Comparison of ENCODE assay signal across 9 cellular contexts in the genomic region with DNA sequence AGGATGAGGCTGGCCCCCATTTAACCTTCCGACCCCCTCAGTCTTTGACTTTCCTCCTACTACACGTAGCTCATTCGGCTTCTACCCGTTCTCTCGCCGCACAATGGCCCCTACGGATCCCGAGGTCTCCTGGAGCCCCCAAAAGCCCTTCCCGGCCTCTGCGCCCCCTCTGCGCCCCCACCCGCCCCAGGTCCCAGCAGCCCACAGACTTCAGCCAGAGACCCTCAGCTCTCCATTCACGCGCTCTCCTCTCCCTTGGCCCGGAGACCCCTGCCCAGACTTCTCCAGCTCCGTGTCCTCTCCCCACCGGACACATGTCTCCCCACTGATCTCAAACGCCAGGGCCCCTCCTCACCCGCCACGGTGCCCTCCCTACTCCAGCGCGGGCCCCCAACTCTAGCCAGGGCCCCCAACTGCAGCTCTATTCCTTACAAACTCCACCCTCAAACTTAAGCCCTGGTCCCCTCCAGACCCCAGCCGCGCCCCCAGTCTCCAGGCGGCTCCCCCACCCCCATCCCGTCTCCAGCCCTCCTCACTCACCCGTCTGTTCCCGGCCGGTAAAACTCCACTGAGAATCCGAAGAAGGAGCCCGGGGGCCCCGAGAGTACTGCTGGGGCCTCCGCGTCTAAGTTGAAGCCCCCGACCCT. TPM values are rescaled to one million over a fixed set of nuclear protein-coding genes. Genes with fewer than 3 reads are reported as not detected.
DNase-seq lines count a peak whose midpoint lies in the region; ATAC-seq and TF ChIP-seq lines count a peak whose summit lies in the region.
"Had no signal": no experiment of that assay in that cellular context is flagged by ENCODE, and none has a peak within 500 bp of the region (broad histone marks: within the 10 kb centered on the region; RNA-seq: fewer than 3 reads in every experiment).

No MANE protein-coding gene starts in this region.

- H3K27ac ChIP-seq in caudate nucleus (ENCODE audit: low read depth, low read length) (peak overlapping the region; percentile 3), upper lobe of left lung (peak overlapping the region; percentile 85 to 95 (median 92))

- ATAC-seq in upper lobe of left lung (ENCODE audit: low FRiP score in 2 of 2) (peak in 1 of 2 donors; percentile 2), HG03442 (IDR thresholded peaks at IDR 0.05; ENCODE audit: unreplicated experiment) (no peak)

- 1 to 3% methylated on average over 29 to 33 of the region's 35 CpGs for WGBS in upper lobe of left lung, 2 donors

- H3K9me3 Mint-ChIP-seq in activated T-cell treated with anti-CD3 and anti-CD28 coated beads, Interleukin-2, amount 50 U/mL, for 24 hours: no peaks in the 10 kb centered on the region

- H3K36me3 Mint-ChIP-seq in activated T-cell treated with anti-CD3 and anti-CD28 coated beads, Interleukin-2, amount 50 U/mL, for 24 hours (ENCODE audit: low read depth): peaks cover 10% of the 10 kb centered on the region

- DNase-seq in activated T-cell treated with anti-CD3 and anti-CD28 coated beads, Interleukin-2, amount 50 U/mL, for 24 hours: no peak
- DNase-seq in activated T-cell treated with anti-CD3 and anti-CD28 coated beads, Interleukin-2, amount 50 U/mL, for 48 hours: no peak
- DNase-seq in caudate nucleus (lab: John Stamatoyannopoulos, UW) (no peak), mesenteric fat pad (ENCODE audit: low spot score) (peak; percentile 62), upper lobe of left lung (no peak), iPS-NIHi7 (ENCODE audit: extremely low spot score) (no peak)
- no peak for DNase-seq in stimulated activated CD4-positive, alpha-beta T cell treated with anti-CD3 and anti-CD28 coated beads, Interleukin-2, amount 100 ng/mL, for 48 hours

- no peaks in the 10 kb centered on the region for H3K27me3 ChIP-seq in upper lobe of left lung

- peak overlapping the region; percentile 60 to 88 (median 82) for H3K4me3 ChIP-seq in upper lobe of left lung

- peaks cover 50 to 71% (median 58%) of the 10 kb centered on the region in 4 donors for H3K4me1 ChIP-seq in upper lobe of left lung

- peak overlapping the region; percentile 97 for H3K27ac Mint-ChIP-seq in activated T-cell treated with anti-CD3 and anti-CD28 coated beads, Interleukin-2, amount 50 U/mL, for 24 hours

- no peak for TF ChIP-seq EP300 in upper lobe of left lung (IDR thresholded peaks at IDR 0.05)

- no peaks in the 10 kb centered on the region for H3K36me3 ChIP-seq in upper lobe of left lung

- no peaks in the 10 kb centered on the region for H3K27me3 Mint-ChIP-seq in activated T-cell treated with anti-CD3 and anti-CD28 coated beads, Interleukin-2, amount 50 U/mL, for 24 hours

- peak overlapping the region; percentile 92 for H3K4me3 Mint-ChIP-seq in activated T-cell treated with anti-CD3 and anti-CD28 coated beads, Interleukin-2, amount 50 U/mL, for 24 hours

- no peak for TF ChIP-seq POLR2A in upper lobe of left lung (IDR thresholded peaks at IDR 0.05)

- peaks cover 61% of the 10 kb centered on the region for H3K4me1 Mint-ChIP-seq in activated T-cell treated with anti-CD3 and anti-CD28 coated beads, Interleukin-2, amount 50 U/mL, for 24 hours (ENCODE audit: low read depth)

- no peak for TF ChIP-seq CTCF in upper lobe of left lung (IDR thresholded peaks at IDR 0.05)

- H3K9me3 ChIP-seq in upper lobe of left lung: no peaks in the 10 kb centered on the region

RNA-seq across cellular contexts. Expression of gene ITGA5, which starts 0.5 kb away (rescaled TPM):
- 125 TPM for total RNA-seq in mesenteric fat pad
- 100 to 1,000 TPM in 2 of 6 donors, 10 to 100 TPM in 4; 48.3 to 146 (median 92.6) TPM for total RNA-seq in upper lobe of left lung

RNA-seq across cellular contexts. Expression of gene ZNF385A, which starts 34.0 kb away (rescaled TPM):
- 31.9 TPM for total RNA-seq in mesenteric fat pad
- 10 to 100 TPM; 18.5 to 43.8 (median 23.0) TPM for total RNA-seq in upper lobe of left lung

RNA-seq across cellular contexts. Expression of gene GPR84, which starts 54.3 kb away (rescaled TPM):
- total RNA-seq in mesenteric fat pad (2.3 TPM), upper lobe of left lung (1 to 10 TPM in 3 of 6 donors, under 1 TPM in 1, not detected in 2; 0.39 to 2.1 (median 1.1) TPM)
- total RNA-seq: Daoy had no signal

RNA-seq across cellular contexts. Expression of gene GTSF1, which starts 54.8 kb away (rescaled TPM):
- 0.42 TPM for total RNA-seq in mesenteric fat pad
- total RNA-seq in upper lobe of left lung: 1 to 10 TPM in 4 of 6 donors, not detected in 2; 1.4 to 4.6 (median 2.2) TPM
- total RNA-seq: Daoy had no signal
